Comparison of ENCODE assay signal across 23 cellular contexts in the genomic region with DNA sequence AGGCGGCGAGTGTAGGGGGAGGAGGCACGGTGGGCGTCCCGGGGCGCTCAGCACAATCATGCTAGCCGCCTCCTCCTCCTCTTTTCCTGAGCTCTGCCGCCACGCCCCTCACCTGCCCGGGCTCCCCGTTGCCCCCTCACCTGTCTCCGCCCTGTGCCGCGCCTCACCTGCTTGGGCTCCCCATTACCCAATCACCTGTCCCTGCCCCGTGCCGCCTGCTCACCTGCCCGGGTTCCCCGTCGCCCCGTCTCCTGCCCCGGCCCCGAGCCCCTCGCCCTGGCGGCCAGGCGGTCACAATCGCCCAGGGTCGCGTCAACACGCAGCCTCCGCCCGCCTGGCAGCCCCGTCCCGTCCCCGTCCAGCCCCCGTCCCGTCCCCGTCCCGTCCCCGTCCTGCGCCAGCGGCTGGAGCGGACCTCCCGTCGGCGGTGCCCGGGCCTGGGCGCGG. TPM values are rescaled to one million over a fixed set of nuclear protein-coding genes. Genes with fewer than 3 reads are reported as not detected.
DNase-seq lines count a peak whose midpoint lies in the region; ATAC-seq and TF ChIP-seq lines count a peak whose summit lies in the region.
"Had no signal": no experiment of that assay in that cellular context is flagged by ENCODE, and none has a peak within 500 bp of the region (broad histone marks: within the 10 kb centered on the region; RNA-seq: fewer than 3 reads in every experiment).

A gene with protein sequence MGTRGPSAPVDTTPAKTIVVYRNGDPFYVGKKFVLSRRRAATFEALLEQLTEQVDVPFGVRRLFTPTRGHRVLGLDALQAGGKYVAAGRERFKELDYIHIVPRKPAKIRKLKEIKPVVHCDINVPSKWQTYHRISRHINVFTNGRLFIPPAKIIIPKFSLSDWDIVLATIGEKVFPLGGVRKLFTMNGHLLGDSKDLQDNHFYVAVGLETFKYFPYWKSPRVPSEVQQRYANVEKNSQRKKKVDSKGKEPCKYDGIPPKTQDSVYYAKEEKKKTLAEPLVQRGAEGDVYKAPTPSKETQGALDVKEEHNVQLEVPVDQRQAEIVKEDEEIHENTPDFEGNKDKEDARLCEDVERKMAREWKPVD (plus strand): TSS at position 340 of the 447 bp plus-strand sequence. CDS start 177 bp downstream, outside the sequence.

- ATAC-seq in Right ventricle myocardium superior (ENCODE audit: poor library complexity) (no peak), upper lobe of right lung (peak; percentile 49)
- ATAC-seq: activated naive CD4-positive, alpha-beta T cell treated with anti-CD3 and anti-CD28 coated beads, Interleukin-2, amount 50 U/mL, for 72 hours; PC-3; T-helper 17 cell had no signal

- peaks cover 58% of the 10 kb centered on the region for H3K27me3 Mint-ChIP-seq in endodermal cell (ENCODE audit: insufficient read depth)
- peaks cover 55% of the 10 kb centered on the region for H3K27me3 Mint-ChIP-seq in nephron progenitor cell (ENCODE audit: low read depth, poor library complexity)

- H3K36me3 Mint-ChIP-seq in endodermal cell (ENCODE audit: low read depth) (no peaks in the 10 kb centered on the region), nephron progenitor cell (ENCODE audit: low read depth) (peaks cover 9% of the 10 kb centered on the region)
- H3K36me3 Mint-ChIP-seq: activated CD4-positive, alpha-beta memory T cell treated with anti-CD3 and anti-CD28 coated beads for 36 hours; CD4-positive, CD25-positive, alpha-beta regulatory T cell had no signal

- H3K27me3 ChIP-seq in left ventricle myocardium inferior (ENCODE audit: low read depth) (peaks cover 86% of the 10 kb centered on the region), endodermal cell (ENCODE audit: control insufficient read depth, insufficient read depth, low read length, poor library complexity, severe bottlenecking) (peaks cover 44% of the 10 kb centered on the region), upper lobe of right lung (peaks cover 55% of the 10 kb centered on the region), BE2C (no peaks in the 10 kb centered on the region; the same call in 1 of the 2 replicates)

- no peak for TF ChIP-seq CTCF in left ventricle myocardium inferior (IDR thresholded peaks at IDR 0.05; ENCODE audit: borderline replicate concordance)
- no peak for TF ChIP-seq CTCF in endodermal cell (conservative IDR thresholded peaks at IDR 0.05)
- TF ChIP-seq CTCF in nephron progenitor cell (IDR thresholded peaks at IDR 0.05): no peak
- TF ChIP-seq CTCF in upper lobe of right lung (IDR thresholded peaks at IDR 0.05): no peak
- TF ChIP-seq CTCF in BE2C (IDR thresholded peaks at IDR 0.05; ENCODE audit: low read depth, low read length): no peak

- intact Hi-C loops in left ventricle myocardium inferior (cut with micrococcal nuclease): no loop called here
- intact Hi-C loops in Right ventricle myocardium superior (cut with DNase I): no loop called here
- intact Hi-C loops in upper lobe of right lung (cut with DNase I): no loop called here

- H3K9me3 ChIP-seq in left ventricle myocardium inferior (replicated peaks): no peaks in the 10 kb centered on the region
- no peaks in the 10 kb centered on the region for H3K9me3 ChIP-seq in endodermal cell (ENCODE audit: control insufficient read depth, low read length)
- H3K9me3 ChIP-seq in upper lobe of right lung: no peaks in the 10 kb centered on the region
- H3K9me3 ChIP-seq in BE2C: no peaks in the 10 kb centered on the region

- H3K9ac ChIP-seq in endodermal cell (ENCODE audit: extremely low read depth, low read length, poor library complexity, severe bottlenecking): no peak within 1 kb of the TSS

- 23 to 58% methylated on average over 8 to 48 of the region's 48 CpGs for WGBS in endodermal cell (ENCODE audit: insufficient coverage in 1 of 2, insufficient read length in 1 of 2), 2 experiments

- H3K4me3 ChIP-seq in left ventricle myocardium inferior (peak within 1 kb of the TSS; percentile 29), endodermal cell (ENCODE audit: low read length) (no peak within 1 kb of the TSS), upper lobe of right lung (no peak within 1 kb of the TSS), BE2C (ENCODE audit: low read depth, low read length) (no peak within 1 kb of the TSS)
- H3K4me3 ChIP-seq: SJCRH30 had no signal

- H3K36me3 ChIP-seq in left ventricle myocardium inferior: no peaks in the 10 kb centered on the region
- H3K36me3 ChIP-seq in endodermal cell (ENCODE audit: control insufficient read depth, insufficient read depth, low read length): no peaks in the 10 kb centered on the region
- no peaks in the 10 kb centered on the region for H3K36me3 ChIP-seq in upper lobe of right lung
- H3K36me3 ChIP-seq in BE2C: no peaks in the 10 kb centered on the region
- H3K36me3 ChIP-seq: SJCRH30 had no signal

- H3K4me3 Mint-ChIP-seq in endodermal cell (peak within 1 kb of the TSS; percentile 50), nephron progenitor cell (peak within 1 kb of the TSS; percentile 73)
- H3K4me3 Mint-ChIP-seq: activated CD4-positive, alpha-beta memory T cell treated with anti-CD3 and anti-CD28 coated beads for 36 hours; CD4-positive, CD25-positive, alpha-beta regulatory T cell had no signal

- H3K4me1 Mint-ChIP-seq in endodermal cell: peaks cover 7% of the 10 kb centered on the region
- peaks cover 6% of the 10 kb centered on the region for H3K4me1 Mint-ChIP-seq in nephron progenitor cell
- H3K4me1 Mint-ChIP-seq: T-helper 17 cell had no signal

- DNase-seq in left ventricle myocardium inferior (no peak), Right ventricle myocardium superior (no peak), endodermal cell (no peak), nephron progenitor cell (peak; percentile 46), upper lobe of right lung (no peak), BE2C (no peak), NCI-H1694 (lab: John Stamatoyannopoulos, UW) (no peak), NCI-H1417 (lab: John Stamatoyannopoulos, UW) (no peak)
- DNase-seq: activated CD4-positive, alpha-beta memory T cell treated with anti-CD3 and anti-CD28 coated beads for 36 hours; activated T-cell treated with anti-CD3 and anti-CD28 coated beads, Interleukin-2, amount 50 U/mL, for 1 hour; CD4-positive, CD25-positive, alpha-beta regulatory T cell; cortex of kidney; foreskin fibroblast; HCEC 1CT; NCI-H1436; NCI-H774; PC-3; SJCRH30; stimulated activated CD4-positive, alpha-beta T cell treated with anti-CD3 and anti-CD28 coated beads, Interleukin-1b, Interleukin-23, amount 100 ng/mL, for 48 hours; T-helper 17 cell had no signal

- H3K4me1 ChIP-seq in left ventricle myocardium inferior (peaks cover 5% of the 10 kb centered on the region), endodermal cell (ENCODE audit: control insufficient read depth, insufficient read depth, low read length) (no peaks in the 10 kb centered on the region), upper lobe of right lung (no peaks in the 10 kb centered on the region), BE2C (no peaks in the 10 kb centered on the region; the same call in 1 of the 2 replicates)
- H3K4me1 ChIP-seq: SJCRH30 had no signal

- H3K27ac Mint-ChIP-seq in endodermal cell: no peak within 1 kb of the TSS
- no peak within 1 kb of the TSS for H3K27ac Mint-ChIP-seq in nephron progenitor cell
- H3K27ac Mint-ChIP-seq: activated CD4-positive, alpha-beta memory T cell treated with anti-CD3 and anti-CD28 coated beads for 36 hours; activated naive CD4-positive, alpha-beta T cell treated with anti-CD3 and anti-CD28 coated beads, Interleukin-2, amount 50 U/mL, for 72 hours; CD4-positive, CD25-positive, alpha-beta regulatory T cell; T-helper 17 cell had no signal

- H3K27ac ChIP-seq in left ventricle myocardium inferior (replicated peaks) (no peak within 1 kb of the TSS), endodermal cell (ENCODE audit: low read depth, low read length) (no peak within 1 kb of the TSS), upper lobe of right lung (no peak within 1 kb of the TSS)
- H3K27ac ChIP-seq: SJCRH30 had no signal

- H3K9me3 Mint-ChIP-seq in endodermal cell (peaks cover 7% of the 10 kb centered on the region), nephron progenitor cell (peaks cover 20% of the 10 kb centered on the region)
- H3K9me3 Mint-ChIP-seq: activated CD4-positive, alpha-beta memory T cell treated with anti-CD3 and anti-CD28 coated beads for 36 hours had no signal

RNA-seq across cellular contexts. Expression of the gene that starts here (rescaled TPM):
- not detected for total RNA-seq in left ventricle myocardium inferior
- not detected for total RNA-seq in Right ventricle myocardium superior
- not detected for total RNA-seq in endodermal cell
- polyA plus RNA-seq in endodermal cell (2013, experiment 1 of 2): not detected
- not detected for polyA plus RNA-seq in endodermal cell (2013, experiment 2 of 2)
- total RNA-seq in upper lobe of right lung: not detected
- not detected for polyA plus RNA-seq in BE2C (2012; ENCODE audit: insufficient read depth, insufficient read length, low read depth)
- total RNA-seq: activated CD4-positive, alpha-beta memory T cell treated with anti-CD3 and anti-CD28 coated beads for 36 hours; activated naive CD4-positive, alpha-beta T cell treated with anti-CD3 and anti-CD28 coated beads, Interleukin-2, amount 50 U/mL, for 72 hours; CD4-positive, CD25-positive, alpha-beta regulatory T cell; liver; myocyte; PC-3; SJCRH30; T-helper 17 cell had no signal
- polyA plus RNA-seq: CD4-positive, CD25-positive, alpha-beta regulatory T cell; liver had no signal

Comparison
In these comparisons a context has a peak if more than half of its experiments do, and no peak if none do; other contexts are left out.
1. Peak in ATAC-seq in upper lobe of right lung; RNA of the gene not detected or under 1 TPM.